Comparison of ENCODE assay signal across 18 cellular contexts in the genomic region with DNA sequence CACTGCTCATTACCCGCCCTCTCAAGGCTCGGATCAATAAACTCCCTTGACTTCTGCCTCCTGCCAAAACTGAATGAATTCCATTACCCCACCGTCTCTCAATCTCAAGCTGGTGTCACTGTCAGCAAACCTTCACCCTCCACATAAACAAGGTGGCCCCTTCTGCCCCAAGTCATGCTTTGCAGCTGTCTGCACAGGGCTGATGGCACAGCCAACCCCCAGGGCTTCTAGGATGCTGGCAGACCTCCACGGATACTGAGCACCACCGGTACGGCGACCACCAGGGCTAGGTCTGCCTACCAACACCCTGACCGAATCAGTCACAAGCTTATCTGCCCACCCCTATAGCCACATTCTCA. TPM values are rescaled to one million over a fixed set of nuclear protein-coding genes. Genes with fewer than 3 reads are reported as not detected.
A peak's percentile ranks its signal among the peaks of the same experiment; 100 is the strongest.
DNase-seq lines count a peak whose midpoint lies in the region; ATAC-seq, FAIRE-seq and TF ChIP-seq lines count a peak whose summit lies in the region.
"Had no signal": no experiment of that assay in that cellular context is flagged by ENCODE, and none has a peak within 500 bp of the region (broad histone marks: within the 10 kb centered on the region; RNA-seq: fewer than 3 reads in every experiment).

No MANE protein-coding gene starts in this region.

- H3K4me3 ChIP-seq in body of pancreas, result no peak overlapping the region
- peak overlapping the region in 1 of 3 experiments; percentile 4 for H3K4me3 ChIP-seq in keratinocyte (ENCODE audit: control insufficient read depth in 2 of 3, extremely low read depth in 1 of 3, insufficient read depth in 2 of 3, low read depth in 1 of 3, low read length in 3 of 3)
- no peak overlapping the region for H3K4me3 ChIP-seq in sigmoid colon
- H3K4me3 ChIP-seq: prostate gland, SK-N-MC had no signal

- H4K20me1 ChIP-seq in keratinocyte (ENCODE audit: control insufficient read depth, extremely low read depth, insufficient read depth, low read length), result no peaks in the 10 kb centered on the region

- no peaks in the 10 kb centered on the region for H3K27me3 ChIP-seq in body of pancreas
- no peaks in the 10 kb centered on the region for H3K27me3 ChIP-seq in keratinocyte (ENCODE audit: control insufficient read depth, extremely low read depth, insufficient read depth, low read length)
- H3K27me3 ChIP-seq in sigmoid colon, result no peaks in the 10 kb centered on the region

- peak overlapping the region in 3 of 4 donors; percentile 38 to 54 (median 45) for H3K27ac ChIP-seq in body of pancreas
- peak overlapping the region; percentile 83 for H3K27ac ChIP-seq in keratinocyte (ENCODE audit: control insufficient read depth, insufficient read depth, low read length)
- peak overlapping the region; percentile 46 to 63 (median 54) for H3K27ac ChIP-seq in sigmoid colon
- H3K27ac ChIP-seq: KMS-11, SK-N-MC had no signal

- H3K9ac ChIP-seq in keratinocyte (ENCODE audit: control insufficient read depth, extremely low read depth, insufficient read depth, low read length), result peak overlapping the region; percentile 63
- H3K9ac ChIP-seq: KMS-11 had no signal

- 49 to 55% methylated on average over 8 of the region's 8 CpGs for WGBS in body of pancreas, 2 donors
- WGBS in sigmoid colon, 2 donors, result 47 to 78% methylated on average over 8 of the region's 8 CpGs

- no peak for DNase-seq in HTR-8/SVneo (ENCODE audit: insufficient read length, low spot score)
- no peak for DNase-seq in body of pancreas
- no peak for DNase-seq in keratinocyte (ENCODE audit: low read depth, low spot score)
- no peak for DNase-seq in sigmoid colon
- DNase-seq in SK-N-DZ (ENCODE audit: low spot score), result no peak
- DNase-seq: activated CD4-positive, alpha-beta T cell treated with anti-CD3 and anti-CD28 coated beads, Interleukin-2, amount 50 U/mL, for 4 hours; activated T-cell treated with anti-CD3 and anti-CD28 coated beads, Interleukin-2, amount 50 U/mL, for 4 hours; AML-193; cerebellar nuclear complex; glutamatergic neuron; NCI-H1436 treated with DMSO at 0.1 percent for 48 hours had no signal

- no peak overlapping the region for H2AFZ ChIP-seq in keratinocyte (ENCODE audit: control insufficient read depth, low read length)

- H3K4me1 ChIP-seq in body of pancreas (peaks cover 48% of the 10 kb centered on the region), keratinocyte (ENCODE audit: control insufficient read depth, extremely low read depth, insufficient read depth, low read length) (peaks cover 84% of the 10 kb centered on the region), sigmoid colon (peaks cover 0 to 78% (median 57%) of the 10 kb centered on the region in 4 donors)
- H3K4me1 ChIP-seq: prostate gland had no signal

- peak; percentile 68 for FAIRE-seq in HTR-8/SVneo (lab: Jason Lieb, UNC)
- FAIRE-seq in keratinocyte (lab: Jason Lieb, UNC), result no peak
- FAIRE-seq: GM18507 had no signal

- H3K4me2 ChIP-seq in keratinocyte (ENCODE audit: control insufficient read depth, extremely low read depth, insufficient read depth, low read depth, low read length), result peak overlapping the region; percentile 74
- H3K4me2 ChIP-seq: KMS-11 had no signal

- no peak for ATAC-seq in body of pancreas
- no peak for ATAC-seq in activated CD4-positive, CD25-positive, alpha-beta regulatory T cell treated with anti-CD3 and anti-CD28 coated beads, Interleukin-2, amount 50 U/mL, for 24 hours
- ATAC-seq in GM18868 (IDR thresholded peaks at IDR 0.05; ENCODE audit: unreplicated experiment), result no peak
- ATAC-seq in HG03439 (IDR thresholded peaks at IDR 0.05; ENCODE audit: unreplicated experiment), result no peak
- ATAC-seq: activated T-cell treated with anti-CD3 and anti-CD28 coated beads, Interleukin-2, amount 50 U/mL, for 4 hours had no signal

- H3K9me1 ChIP-seq in keratinocyte (ENCODE audit: control insufficient read depth, extremely low read depth, insufficient read depth, low read length), result no peaks in the 10 kb centered on the region

- dilution Hi-C loops in keratinocyte (cut with MboI; ENCODE audit: extremely low pct_ligation_motif_present, low sequenced_read_pairs), result no loop called here

- H3K79me2 ChIP-seq in keratinocyte (ENCODE audit: control insufficient read depth, insufficient read depth, low read length), result peaks cover 64% of the 10 kb centered on the region

- TF ChIP-seq EP300 in sigmoid colon (IDR thresholded peaks at IDR 0.05), result no peak

- no peak for TF ChIP-seq POLR2A in body of pancreas (IDR thresholded peaks at IDR 0.05)
- TF ChIP-seq POLR2A in sigmoid colon (IDR thresholded peaks at IDR 0.05), result no peak

- TF ChIP-seq CTCF in body of pancreas (IDR thresholded peaks at IDR 0.05) (no peak), keratinocyte (optimal IDR thresholded peaks at IDR 0.05 in 1 of 3, IDR thresholded peaks at IDR 0.05 in 1 of 3, conservative IDR thresholded peaks at IDR 0.05 in 1 of 3; ENCODE audit: extremely low read depth in 1 of 3, insufficient read depth in 2 of 3, low read length in 3 of 3) (no peak), sigmoid colon (IDR thresholded peaks at IDR 0.05) (no peak)

- intact Hi-C loops in body of pancreas (cut with DNase I) (no loop called here), sigmoid colon (cut with DNase I) (no loop called here)

- H3K36me3 ChIP-seq in body of pancreas (replicated peaks in 1 of 2; ENCODE audit: insufficient read depth in 1 of 2, low read depth in 2 of 2) (no peaks in the 10 kb centered on the region), keratinocyte (ENCODE audit: control insufficient read depth in 2 of 2, extremely low read depth in 1 of 2, insufficient read depth in 2 of 2, low read length in 2 of 2) (no peaks in the 10 kb centered on the region), sigmoid colon (no peaks in the 10 kb centered on the region)
- H3K36me3 ChIP-seq: prostate gland had no signal

- H3K9me3 ChIP-seq in body of pancreas, result no peaks in the 10 kb centered on the region
- no peaks in the 10 kb centered on the region for H3K9me3 ChIP-seq in keratinocyte (ENCODE audit: control insufficient read depth, low read depth, low read length)
- H3K9me3 ChIP-seq in sigmoid colon, result no peaks in the 10 kb centered on the region
- H3K9me3 ChIP-seq: prostate gland had no signal

RNA-seq across cellular contexts. Expression of gene PARD3, which starts 46.1 kb away (rescaled TPM):
- total RNA-seq in body of pancreas, result 10 to 100 TPM; 36.1 to 48.5 TPM
- polyA plus RNA-seq in keratinocyte, result 34.0 to 58.0 TPM (median 46.4 TPM) in 3 replicates
- 76.3 TPM for polyA plus RNA-seq in keratinocyte (2011; ENCODE audit: low read depth)
- 34.9 and 48.6 TPM in 2 replicates for polyA plus RNA-seq in keratinocyte (2011; cell fraction: cytosol; rRNA removed)
- 37.7 and 42.4 TPM in 2 replicates for polyA plus RNA-seq in keratinocyte (2011; cell fraction: nucleus; rRNA removed)
- polyA plus RNA-seq in keratinocyte (2012; ENCODE audit: low replicate concordance), result 32.6 and 38.9 TPM in 2 replicates
- polyA minus RNA-seq in keratinocyte, result 35.6 to 90.2 TPM (median 58.4 TPM) in 3 replicates
- 48.2 TPM for polyA minus RNA-seq in keratinocyte (2011; cell fraction: cytosol; rRNA and poly(A)+ RNA removed)
- polyA minus RNA-seq in keratinocyte (2011; cell fraction: nucleus; rRNA and poly(A)+ RNA removed), result 41.0 and 75.0 TPM in 2 replicates
- total RNA-seq in sigmoid colon, result 10 to 100 TPM; 75.9 to 96.4 (median 83.7) TPM
- polyA plus RNA-seq in sigmoid colon, result 10 to 100 TPM; 17.5 to 29.4 (median 18.0) TPM
- polyA plus RNA-seq in SK-N-DZ (2014; cell fraction: cytosol; rRNA removed), result 28.3 and 30.0 TPM in 2 replicates
- 14.3 and 17.2 TPM in 2 replicates for polyA plus RNA-seq in SK-N-DZ (2014; cell fraction: nucleus; rRNA removed)
